Comparison of ENCODE assay signal across 30 cellular contexts in genomic region chr12:14578646-14579045, GRCh38. TPM values are rescaled to one million over a fixed set of nuclear protein-coding genes. Genes with fewer than 3 reads are reported as not detected.
"Had no signal": no experiment of that assay in that cellular context is flagged by ENCODE, and none has a peak within 500 bp of the region (broad histone marks: within the 10 kb centered on the region; RNA-seq: fewer than 3 reads in every experiment).

No MANE protein-coding gene starts in this region.

- H3K9me3 Mint-ChIP-seq: activated naive CD4-positive, alpha-beta T cell treated with anti-CD3 and anti-CD28 coated beads for 36 hours; activated naive CD8-positive, alpha-beta T cell treated with anti-CD3 and anti-CD28 coated beads, Interleukin-2, amount 10 ng/mL, durations not matched to agents 7 days and 5 days; activated T-cell treated with anti-CD3 and anti-CD28 coated beads, Interleukin-2, amount 50 U/mL, for 4 hours; central memory CD8-positive, alpha-beta T cell; naive thymus-derived CD8-positive, alpha-beta T cell; stimulated activated naive CD8-positive, alpha-beta T cell treated with anti-CD3 and anti-CD28 coated beads, Interleukin-15, Interleukin-2, amounts not matched to agents 100 ng/mL and 50 ng/mL, for 24 hours; WTC11 had no signal

- H3K27me3 Mint-ChIP-seq: activated CD4-positive, alpha-beta T cell treated with anti-CD3 and anti-CD28 coated beads for 36 hours; progenitor cell of endocrine pancreas had no signal

- H2AFZ ChIP-seq: hepatocyte, neural progenitor cell had no signal

- H3K4me3 ChIP-seq: breast epithelium, dorsolateral prefrontal cortex, esophagus muscularis mucosa, hepatocyte, left lung, lung, neural progenitor cell, sigmoid colon, smooth muscle cell, thyroid gland, upper lobe of right lung had no signal

- H3K4me3 Mint-ChIP-seq: activated CD4-positive, alpha-beta T cell treated with anti-CD3 and anti-CD28 coated beads for 36 hours; activated naive CD4-positive, alpha-beta T cell treated with anti-CD3 and anti-CD28 coated beads for 36 hours; activated naive CD8-positive, alpha-beta T cell treated with anti-CD3 and anti-CD28 coated beads, Interleukin-2, amount 10 ng/mL, durations not matched to agents 7 days and 5 days; activated T-cell treated with anti-CD3 and anti-CD28 coated beads, Interleukin-2, amount 50 U/mL, for 4 hours; central memory CD8-positive, alpha-beta T cell; neural progenitor cell; stimulated activated naive CD8-positive, alpha-beta T cell treated with anti-CD3 and anti-CD28 coated beads, Interleukin-15, Interleukin-2, amounts not matched to agents 100 ng/mL and 50 ng/mL, for 24 hours; WTC11 had no signal

- H3K27ac ChIP-seq: breast epithelium, dorsolateral prefrontal cortex, esophagus muscularis mucosa, hepatocyte, left lung, neural progenitor cell, sigmoid colon, thyroid gland, upper lobe of right lung had no signal

- H3K4me1 ChIP-seq: breast epithelium, neural progenitor cell, sigmoid colon, thyroid gland had no signal

- H3K27me3 ChIP-seq: breast epithelium, dorsolateral prefrontal cortex, esophagus muscularis mucosa, hepatocyte, left lung, neural progenitor cell, sigmoid colon, thyroid gland, upper lobe of right lung had no signal

- H3K4me2 ChIP-seq: hepatocyte, neural progenitor cell, smooth muscle cell had no signal

- H3K9me3 ChIP-seq: breast epithelium, esophagus muscularis mucosa, left lung, sigmoid colon, thyroid gland, upper lobe of right lung had no signal

- FAIRE-seq: colon, frontal cortex had no signal

- DNase-seq: activated CD4-positive, alpha-beta T cell treated with anti-CD3 and anti-CD28 coated beads for 36 hours; activated CD4-positive, alpha-beta T cell treated with anti-CD3 and anti-CD28 coated beads, Interleukin-2, amount 50 U/mL, for 4 hours; activated CD8-positive, alpha-beta memory T cell treated with anti-CD3 and anti-CD28 coated beads, Interleukin-2, amount 50 U/mL, for 48 hours; activated naive CD4-positive, alpha-beta T cell treated with anti-CD3 and anti-CD28 coated beads for 36 hours; activated naive CD8-positive, alpha-beta T cell treated with anti-CD3 and anti-CD28 coated beads, Interleukin-2, amount 10 ng/mL, durations not matched to agents 7 days and 5 days; activated T-cell treated with anti-CD3 and anti-CD28 coated beads, Interleukin-2, amount 50 U/mL, for 4 hours; amniotic stem cell; dorsolateral prefrontal cortex; glutamatergic neuron; kidney glomerular epithelial cell; left lung; naive thymus-derived CD8-positive, alpha-beta T cell; retina; sigmoid colon; stimulated activated CD4-positive, alpha-beta T cell treated with anti-CD3 and anti-CD28 coated beads, Interleukin-2, amount 100 ng/mL, for 48 hours; substantia nigra; thyroid gland; upper lobe of right lung had no signal

- H3K4me1 Mint-ChIP-seq: neural progenitor cell had no signal

- H3K36me3 ChIP-seq: breast epithelium, esophagus muscularis mucosa, left lung, neural progenitor cell, sigmoid colon, thyroid gland, upper lobe of right lung had no signal

- ATAC-seq: activated CD4-positive, alpha-beta T cell treated with anti-CD3 and anti-CD28 coated beads for 36 hours; activated T-cell treated with anti-CD3 and anti-CD28 coated beads, Interleukin-2, amount 50 U/mL, for 4 hours; left lung; naive thymus-derived CD8-positive, alpha-beta T cell; upper lobe of right lung; WTC11 had no signal

- H3K79me2 ChIP-seq: hepatocyte had no signal

- H3K36me3 Mint-ChIP-seq: activated naive CD8-positive, alpha-beta T cell treated with anti-CD3 and anti-CD28 coated beads, Interleukin-2, amount 10 ng/mL, durations not matched to agents 7 days and 5 days; neural progenitor cell; WTC11 had no signal

- H3K9ac ChIP-seq: neural progenitor cell had no signal

- H3K27ac Mint-ChIP-seq: activated CD4-positive, alpha-beta T cell treated with anti-CD3 and anti-CD28 coated beads for 36 hours; activated naive CD4-positive, alpha-beta T cell treated with anti-CD3 and anti-CD28 coated beads for 36 hours; activated naive CD8-positive, alpha-beta T cell treated with anti-CD3 and anti-CD28 coated beads, Interleukin-2, amount 10 ng/mL, durations not matched to agents 7 days and 5 days; progenitor cell of endocrine pancreas; stimulated activated naive CD8-positive, alpha-beta T cell treated with anti-CD3 and anti-CD28 coated beads, Interleukin-15, Interleukin-2, amounts not matched to agents 100 ng/mL and 50 ng/mL, for 24 hours; WTC11 had no signal

RNA-seq across cellular contexts. Expression of gene PLBD1, which starts 11.0 kb away (rescaled TPM):
- total RNA-seq: activated CD4-positive, alpha-beta T cell treated with anti-CD3 and anti-CD28 coated beads for 36 hours; activated naive CD4-positive, alpha-beta T cell treated with anti-CD3 and anti-CD28 coated beads for 36 hours had no signal
